Comparison of ENCODE assay signal across 8 cellular contexts in genomic region chr2:29238497-29238896, GRCh38.
DNase-seq lines count a peak whose midpoint lies in the region; ATAC-seq, FAIRE-seq and TF ChIP-seq lines count a peak whose summit lies in the region.

No MANE protein-coding gene starts in this region.

- CTCF ChIA-PET in A549 (lab: Yijun Ruan, JAX): interaction anchor here (0.6 to 2.3 kb wide), 18 partner anchors 10 to 835 kb away, joined by 3 to 12 read pairs (median 4); no protein-coding TSS in a partner anchor

- no peaks in the 10 kb centered on the region for H3K4me1 Mint-ChIP-seq in activated T-helper 1 cell treated with anti-CD3 and anti-CD28 coated beads, Interleukin-12 subunit alpha, Interleukin-12 subunit beta, Interleukin-2, Interleukin-4 antibody, amounts not matched to agents 30 ng/mL and 10 ng/mL and 1 ng/mL, durations not matched to agents 14 hours and 24 hours and 36 hours (ENCODE audit: low read depth)

- H3K27ac ChIP-seq in A549 (no peak overlapping the region), aorta (ENCODE audit: low read depth in 1 of 2, low read length in 2 of 2) (no peak overlapping the region)

- H3K4me3 Mint-ChIP-seq in activated T-helper 1 cell treated with anti-CD3 and anti-CD28 coated beads, Interleukin-12 subunit alpha, Interleukin-12 subunit beta, Interleukin-2, Interleukin-4 antibody, amounts not matched to agents 30 ng/mL and 10 ng/mL and 1 ng/mL, durations not matched to agents 14 hours and 24 hours and 36 hours: no peak overlapping the region

- peak; percentile 65 to 84 for DNase-seq in A549 (ENCODE audit: low read depth in 1 of 2, low spot score in 1 of 2)
- DNase-seq in ELR (ENCODE audit: low read depth): peak; percentile 56
- DNase-seq in NT2/D1 (ENCODE audit: low read depth, low spot score): peak; percentile 30
- DNase-seq in fibroblast of peridontal ligament (ENCODE audit: extremely low read depth): peak; percentile 5
- no peak for DNase-seq in activated T-helper 1 cell treated with anti-CD3 and anti-CD28 coated beads, Interleukin-12 subunit alpha, Interleukin-12 subunit beta, Interleukin-2, Interleukin-4 antibody, amounts not matched to agents 30 ng/mL and 10 ng/mL and 1 ng/mL, durations not matched to agents 14 hours and 24 hours and 36 hours (ENCODE audit: low spot score)
- no peak for DNase-seq in aorta

- WGBS in A549 (ENCODE audit: missing lambda C conversion rate): 6% methylated on average over 7 of the region's 7 CpGs
- WGBS in aorta, 2 donors: 58 to 64% methylated on average over 7 of the region's 7 CpGs

- H3K27me3 Mint-ChIP-seq in activated T-helper 1 cell treated with anti-CD3 and anti-CD28 coated beads, Interleukin-12 subunit alpha, Interleukin-12 subunit beta, Interleukin-2, Interleukin-4 antibody, amounts not matched to agents 30 ng/mL and 10 ng/mL and 1 ng/mL, durations not matched to agents 14 hours and 24 hours and 36 hours (ENCODE audit: insufficient read depth): peaks cover 4% of the 10 kb centered on the region

- POLR2A ChIA-PET in A549 (lab: Yijun Ruan, JAX): no interaction called here

- no peak overlapping the region for H3K4me2 ChIP-seq in A549

- H3K9me3 ChIP-seq in A549: no peaks in the 10 kb centered on the region
- H3K9me3 ChIP-seq in NT2/D1 (ENCODE audit: insufficient read depth, low read length): no peaks in the 10 kb centered on the region
- no peaks in the 10 kb centered on the region for H3K9me3 ChIP-seq in aorta (ENCODE audit: control insufficient read depth, low read length)

- intact Hi-C loops in activated T-helper 1 cell treated with anti-CD3 and anti-CD28 coated beads, Interleukin-12 subunit alpha, Interleukin-12 subunit beta, Interleukin-2, Interleukin-4 antibody, amounts not matched to agents 30 ng/mL and 10 ng/mL and 1 ng/mL, durations not matched to agents 14 hours and 24 hours and 36 hours (cut with micrococcal nuclease): no loop called here
- intact Hi-C loops in aorta (cut with DNase I): no loop called here

- no peaks in the 10 kb centered on the region for H3K27me3 ChIP-seq in NT2/D1 (ENCODE audit: insufficient read depth, insufficient read length)
- no peaks in the 10 kb centered on the region for H3K27me3 ChIP-seq in aorta (ENCODE audit: control insufficient read depth in 1 of 2, insufficient read depth in 2 of 2, low read length in 1 of 2)

- TF ChIP-seq POLR2A in A549 (IDR thresholded peaks at IDR 0.05; ENCODE audit: low read length): no peak

- H3K9me3 Mint-ChIP-seq in activated T-helper 1 cell treated with anti-CD3 and anti-CD28 coated beads, Interleukin-12 subunit alpha, Interleukin-12 subunit beta, Interleukin-2, Interleukin-4 antibody, amounts not matched to agents 30 ng/mL and 10 ng/mL and 1 ng/mL, durations not matched to agents 14 hours and 24 hours and 36 hours: no peaks in the 10 kb centered on the region

- ATAC-seq in A549: peak; percentile 80 to 92
- ATAC-seq in GM18861 (IDR thresholded peaks at IDR 0.05; ENCODE audit: unreplicated experiment): no peak
- ATAC-seq in aorta (ENCODE audit: low FRiP score): no peak
- no peak for ATAC-seq in HG03442 (IDR thresholded peaks at IDR 0.05; ENCODE audit: unreplicated experiment)

- peak; percentile 63 to 74 for TF ChIP-seq RAD21 in A549 (conservative IDR thresholded peaks at IDR 0.05 in 1 of 2, IDR thresholded peaks at IDR 0.05 in 1 of 2)

- TF ChIP-seq EP300 in A549 (IDR thresholded peaks at IDR 0.05): no peak

- H3K36me3 Mint-ChIP-seq in activated T-helper 1 cell treated with anti-CD3 and anti-CD28 coated beads, Interleukin-12 subunit alpha, Interleukin-12 subunit beta, Interleukin-2, Interleukin-4 antibody, amounts not matched to agents 30 ng/mL and 10 ng/mL and 1 ng/mL, durations not matched to agents 14 hours and 24 hours and 36 hours (ENCODE audit: low read depth): no peaks in the 10 kb centered on the region

- H3K4me3 ChIP-seq in A549 (no peak overlapping the region), NT2/D1 (ENCODE audit: insufficient read length, low read depth) (no peak overlapping the region), aorta (ENCODE audit: low read length in 2 of 2) (no peak overlapping the region)

- no peaks in the 10 kb centered on the region for H3K4me1 ChIP-seq in A549
- H3K4me1 ChIP-seq in NT2/D1 (ENCODE audit: insufficient read depth, insufficient read length): peaks cover 2% of the 10 kb centered on the region
- no peaks in the 10 kb centered on the region for H3K4me1 ChIP-seq in aorta (ENCODE audit: control insufficient read depth in 1 of 2, insufficient read depth in 2 of 2, low read length in 2 of 2)

- peak; percentile 82 for FAIRE-seq in A549 (lab: Jason Lieb, UNC)

- no peaks in the 10 kb centered on the region for H3K36me3 ChIP-seq in NT2/D1 (ENCODE audit: insufficient read depth, insufficient read length, low read length)
- no peaks in the 10 kb centered on the region for H3K36me3 ChIP-seq in aorta (ENCODE audit: control insufficient read depth in 1 of 2, insufficient read depth in 2 of 2, low read length in 1 of 2)

- H3K9ac ChIP-seq in NT2/D1 (ENCODE audit: insufficient read length, low read depth): no peak overlapping the region

- TF ChIP-seq CTCF in A549 (IDR thresholded peaks at IDR 0.05): peak; percentile 64

- no peak overlapping the region for H3K27ac Mint-ChIP-seq in activated T-helper 1 cell treated with anti-CD3 and anti-CD28 coated beads, Interleukin-12 subunit alpha, Interleukin-12 subunit beta, Interleukin-2, Interleukin-4 antibody, amounts not matched to agents 30 ng/mL and 10 ng/mL and 1 ng/mL, durations not matched to agents 14 hours and 24 hours and 36 hours

TF ChIP-seq in A549, 52 proteins besides CTCF, POLR2A, EP300 and RAD21:
- no peak for TF ChIP-seq EHF (CRISPR knock-in tag; IDR thresholded peaks at IDR 0.05)
- no peak for TF ChIP-seq RFX5 (IDR thresholded peaks at IDR 0.05)
- TF ChIP-seq CEBPB (IDR thresholded peaks at IDR 0.05): no peak
- TF ChIP-seq KDM5A (IDR thresholded peaks at IDR 0.05): no peak
- no peak for TF ChIP-seq MAFK (IDR thresholded peaks at IDR 0.05; ENCODE audit: partially characterized antibody)
- no peak for TF ChIP-seq HES2 (IDR thresholded peaks at IDR 0.05)
- no peak for TF ChIP-seq ESRRA (IDR thresholded peaks at IDR 0.05; ENCODE audit: borderline replicate concordance, low read length)
- TF ChIP-seq SMC3 (IDR thresholded peaks at IDR 0.05): peak; percentile 70

Comparison
In these comparisons a context has a peak if more than half of its experiments do, and no peak if none do; other contexts are left out.
1. ATAC-seq: peak in A549 (2 of 2); none in GM18861 (single experiment), aorta (single experiment) and HG03442 (single experiment).
2. DNase-seq: peak in A549 (2 of 2), ELR (single experiment), NT2/D1 (single experiment) and fibroblast of peridontal ligament (single experiment); none in activated T-helper 1 cell treated with anti-CD3 and anti-CD28 coated beads, Interleukin-12 subunit alpha, Interleukin-12 subunit beta, Interleukin-2, Interleukin-4 antibody, amounts not matched to agents 30 ng/mL and 10 ng/mL and 1 ng/mL, durations not matched to agents 14 hours and 24 hours and 36 hours (single experiment) and aorta (0 of 2).